In the genomic region with DNA sequence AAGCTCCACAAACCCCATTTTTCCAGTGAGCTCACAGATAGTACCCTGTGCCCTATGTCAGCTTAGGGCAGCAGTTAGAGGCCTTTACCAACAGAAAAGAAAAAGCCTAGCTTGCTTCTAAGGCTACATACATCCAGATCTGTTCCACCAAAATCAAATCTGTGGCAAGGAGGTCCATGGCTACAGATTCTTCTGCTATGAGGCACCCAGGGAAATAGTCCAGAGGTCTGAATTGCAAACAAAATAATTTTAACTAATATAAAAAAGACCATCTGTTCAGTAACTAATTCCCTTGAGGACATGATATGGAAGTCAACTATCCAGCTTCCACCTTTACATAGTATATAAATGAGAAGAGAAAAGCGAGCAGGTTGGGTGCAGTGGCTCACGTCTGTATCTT, we compare ENCODE assay signal across 12 cellular contexts.
DNase-seq lines count a peak whose midpoint lies in the region; ATAC-seq and TF ChIP-seq lines count a peak whose summit lies in the region.
"Had no signal": no experiment of that assay in that cellular context is flagged by ENCODE, and none has a peak within 500 bp of the region (broad histone marks: within the 10 kb centered on the region; RNA-seq: fewer than 3 reads in every experiment).

No MANE protein-coding gene starts in this region.

- ATAC-seq in HG03354 (IDR thresholded peaks at IDR 0.05; ENCODE audit: poor library complexity, severe bottlenecking, unreplicated experiment), result no peak
- no peak for ATAC-seq in GM19023 (IDR thresholded peaks at IDR 0.05; ENCODE audit: unreplicated experiment)
- ATAC-seq: activated T-helper 17 cell treated with anti-CD3 and anti-CD28 coated beads, Interleukin-2, amount 50 U/mL, for 72 hours had no signal

- H3K4me3 ChIP-seq in ACC112 (ENCODE audit: low read depth, low read length) (peak overlapping the region; percentile 42; the same call in 1 of the 2 replicates), sigmoid colon (no peak overlapping the region)
- H3K4me3 ChIP-seq: MG63 had no signal

- no peaks in the 10 kb centered on the region for H3K36me3 ChIP-seq in ACC112 (ENCODE audit: insufficient read depth, low read length)
- H3K36me3 ChIP-seq in sigmoid colon, result no peaks in the 10 kb centered on the region
- H3K36me3 ChIP-seq: MG63 had no signal

- no peak for TF ChIP-seq POLR2A in sigmoid colon (IDR thresholded peaks at IDR 0.05)

- no peaks in the 10 kb centered on the region for H3K9me3 ChIP-seq in sigmoid colon
- H3K9me3 ChIP-seq: MG63 had no signal

- TF ChIP-seq CTCF in sigmoid colon (IDR thresholded peaks at IDR 0.05), result no peak

- 94 to 97% methylated on average over 2 of the region's 2 CpGs for WGBS in sigmoid colon, 2 donors

- TF ChIP-seq EP300 in sigmoid colon (IDR thresholded peaks at IDR 0.05), result no peak

- intact Hi-C loops in sigmoid colon (cut with DNase I), result loop anchor here (2.0 to 10.0 kb wide), 3 partner anchors 83 to 406 kb away; no protein-coding TSS in a partner anchor

- no peaks in the 10 kb centered on the region for H3K79me2 ChIP-seq in ACC112 (ENCODE audit: control insufficient read depth, insufficient read depth, low read length, unreplicated experiment)

- H3K4me1 ChIP-seq in ACC112 (ENCODE audit: control insufficient read depth, insufficient read depth, low read length, unreplicated experiment), result peaks cover 51% of the 10 kb centered on the region
- peaks cover 0 to 53% (median 40%) of the 10 kb centered on the region in 4 donors for H3K4me1 ChIP-seq in sigmoid colon

- peak; percentile 31 for DNase-seq in NCI-H1694 (lab: John Stamatoyannopoulos, UW)
- no peak for DNase-seq in epithelial cell of prostate (ENCODE audit: low read depth, low spot score)
- DNase-seq in sigmoid colon, result no peak
- no peak for DNase-seq in globus pallidus (ENCODE audit: low spot score)
- no peak for DNase-seq in activated CD4-positive, alpha-beta T cell treated with anti-CD3 and anti-CD28 coated beads for 1 hour
- DNase-seq: activated CD4-positive, alpha-beta memory T cell treated with anti-CD3 and anti-CD28 coated beads, Interleukin-2, amount 10 ng/mL, durations not matched to agents 7 days and 5 days; SIG-M5 had no signal

- no peaks in the 10 kb centered on the region for H3K27me3 ChIP-seq in ACC112 (ENCODE audit: insufficient read depth, low read length)
- no peaks in the 10 kb centered on the region for H3K27me3 ChIP-seq in sigmoid colon
- H3K27me3 ChIP-seq: MG63 had no signal

- H3K27ac ChIP-seq in ACC112 (ENCODE audit: low read depth, low read length) (peak overlapping the region; percentile 97), epithelial cell of prostate (peak overlapping the region; percentile 89), sigmoid colon (peak overlapping the region in 3 of 4 donors; percentile 75 to 83 (median 79))

- peak overlapping the region; percentile 7 for H2AFZ ChIP-seq in ACC112 (ENCODE audit: low read length, unreplicated experiment)
